ENCODE assay signal across 10 cellular contexts in the genomic region with DNA sequence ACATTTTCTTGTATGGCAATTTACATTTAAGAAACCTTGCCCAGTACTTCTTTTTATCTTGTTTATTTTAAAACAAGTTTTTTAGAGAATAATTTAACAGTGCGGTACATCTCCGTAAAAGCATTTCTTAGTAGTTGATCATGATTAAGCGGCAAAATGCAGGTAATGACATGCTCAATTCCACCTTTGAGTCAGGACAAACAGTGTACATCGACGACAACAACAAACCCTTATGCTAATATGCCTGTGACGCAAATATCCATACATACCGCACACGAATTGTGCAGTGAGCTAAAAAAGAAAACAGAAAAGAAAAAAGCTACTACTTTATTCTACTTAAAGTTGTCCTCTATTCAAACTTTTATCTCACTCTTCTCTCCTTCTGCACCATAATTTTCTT. TPM values are rescaled to one million over a fixed set of nuclear protein-coding genes. Genes with fewer than 3 reads are reported as not detected.
DNase-seq lines count a peak whose midpoint lies in the region; ATAC-seq and TF ChIP-seq lines count a peak whose summit lies in the region.
"Had no signal": no experiment of that assay in that cellular context is flagged by ENCODE, and none has a peak within 500 bp of the region (broad histone marks: within the 10 kb centered on the region; RNA-seq: fewer than 3 reads in every experiment).

No MANE protein-coding gene starts in this region.

- peaks cover 9% of the 10 kb centered on the region for H3K4me1 Mint-ChIP-seq in activated CD8-positive, alpha-beta T cell treated with anti-CD3 and anti-CD28 coated beads for 36 hours (ENCODE audit: low read depth)

- no peak overlapping the region for H3K27ac Mint-ChIP-seq in activated CD8-positive, alpha-beta T cell treated with anti-CD3 and anti-CD28 coated beads for 36 hours

- H3K4me3 ChIP-seq in right cardiac atrium (ENCODE audit: low read length) (peak overlapping the region; percentile 62), rectal smooth muscle tissue (ENCODE audit: low read length) (peak overlapping the region; percentile 90)

- H3K27ac ChIP-seq in right cardiac atrium (ENCODE audit: low read length) (no peak overlapping the region), rectal smooth muscle tissue (ENCODE audit: low read depth, low read length) (peak overlapping the region; percentile 96)

- intact Hi-C loops in activated CD8-positive, alpha-beta T cell treated with anti-CD3 and anti-CD28 coated beads for 36 hours (cut with micrococcal nuclease): no loop called here
- intact Hi-C loops in right cardiac atrium (cut with DNase I): loop anchor here in 1 of 4 donors (2.0 to 10.0 kb wide), 2 partner anchors 39 to 147 kb away; no protein-coding TSS in a partner anchor

- peak overlapping the region; percentile 71 for H3K4me3 Mint-ChIP-seq in activated CD8-positive, alpha-beta T cell treated with anti-CD3 and anti-CD28 coated beads for 36 hours

- H3K4me1 ChIP-seq in ES-I3 (ENCODE audit: insufficient read depth, low read length) (no peaks in the 10 kb centered on the region; the same call in 1 of the 2 replicates), right cardiac atrium (ENCODE audit: control insufficient read depth, insufficient read depth, low read length) (peaks cover 4% of the 10 kb centered on the region), rectal smooth muscle tissue (ENCODE audit: control insufficient read depth, insufficient read depth, low read length) (peaks cover 8% of the 10 kb centered on the region)

- POLR2A ChIA-PET in activated CD8-positive, alpha-beta T cell treated with anti-CD3 and anti-CD28 coated beads for 36 hours (lab: Charles Lee): no interaction called here

- DNase-seq in activated CD8-positive, alpha-beta T cell treated with anti-CD3 and anti-CD28 coated beads for 36 hours: no peak
- DNase-seq in right cardiac atrium (no peak), NCI-H2081 treated with DMSO at 0.1 percent for 48 hours (lab: John Stamatoyannopoulos, UW) (no peak), nucleus accumbens (lab: John Stamatoyannopoulos, UW) (no peak)
- DNase-seq in stimulated activated CD8-positive, alpha-beta memory T cell treated with anti-CD3 and anti-CD28 coated beads, Interleukin-4, amount 100 ng/mL, for 48 hours: no peak
- DNase-seq: activated gamma-delta T cell, Karpas-422 had no signal

- H3K9ac ChIP-seq in ES-I3 (ENCODE audit: low read depth, low read length) (peak overlapping the region; percentile 90; the same call in 1 of the 2 replicates), rectal smooth muscle tissue (ENCODE audit: low read length) (no peak overlapping the region)

- H3K36me3 ChIP-seq in ES-I3 (ENCODE audit: insufficient read depth, low read length) (no peaks in the 10 kb centered on the region), rectal smooth muscle tissue (ENCODE audit: control insufficient read depth, insufficient read depth, low read length) (no peaks in the 10 kb centered on the region)

- H3K27me3 ChIP-seq in right cardiac atrium (ENCODE audit: control insufficient read depth, insufficient read depth) (no peaks in the 10 kb centered on the region), rectal smooth muscle tissue (ENCODE audit: control insufficient read depth, insufficient read depth, low read length) (no peaks in the 10 kb centered on the region)

- CTCF ChIA-PET in activated CD8-positive, alpha-beta T cell treated with anti-CD3 and anti-CD28 coated beads for 36 hours (lab: Charles Lee): no interaction called here

- H3K9me3 ChIP-seq in ES-I3 (ENCODE audit: control insufficient read depth, insufficient read depth, low read length) (no peaks in the 10 kb centered on the region), right cardiac atrium (ENCODE audit: control insufficient read depth, low read length) (no peaks in the 10 kb centered on the region)

- no peaks in the 10 kb centered on the region for H3K9me3 Mint-ChIP-seq in activated CD8-positive, alpha-beta T cell treated with anti-CD3 and anti-CD28 coated beads for 36 hours

- no peak for TF ChIP-seq CTCF in activated CD8-positive, alpha-beta T cell treated with anti-CD3 and anti-CD28 coated beads for 36 hours (IDR thresholded peaks at IDR 0.05)

- ATAC-seq in activated CD8-positive, alpha-beta T cell treated with anti-CD3 and anti-CD28 coated beads for 36 hours: no peak
- ATAC-seq in right cardiac atrium (no peak), GM18517 (IDR thresholded peaks at IDR 0.05; ENCODE audit: unreplicated experiment) (no peak)

- 28% methylated on average over 8 of the region's 8 CpGs for WGBS in right cardiac atrium

- H3K36me3 Mint-ChIP-seq in activated CD8-positive, alpha-beta T cell treated with anti-CD3 and anti-CD28 coated beads for 36 hours (ENCODE audit: low read depth): no peaks in the 10 kb centered on the region

- H3K27me3 Mint-ChIP-seq in activated CD8-positive, alpha-beta T cell treated with anti-CD3 and anti-CD28 coated beads for 36 hours: peaks cover 52% of the 10 kb centered on the region

RNA-seq across cellular contexts. Expression of gene MAGI2, which starts 1.9 kb away (rescaled TPM):
- under 1 TPM; 0.04 to 0.09 TPM for total RNA-seq in activated CD8-positive, alpha-beta T cell treated with anti-CD3 and anti-CD28 coated beads for 36 hours
- 1 to 10 TPM; 7.4 to 9.9 (median 7.9) TPM for total RNA-seq in right cardiac atrium
- polyA plus RNA-seq in right cardiac atrium: 3.2 TPM

Comparison
In these comparisons a context has a peak if more than half of its experiments do, and no peak if none do; other contexts are left out.
1. RNA of gene MAGI2, which starts 1.9 kb away (total RNA-seq): 7.4 to 9.9 TPM in right cardiac atrium; 0.04 to 0.09 TPM in activated CD8-positive, alpha-beta T cell treated with anti-CD3 and anti-CD28 coated beads for 36 hours; every median in the first group is over 4 times any median in the second.